In the genomic region with DNA sequence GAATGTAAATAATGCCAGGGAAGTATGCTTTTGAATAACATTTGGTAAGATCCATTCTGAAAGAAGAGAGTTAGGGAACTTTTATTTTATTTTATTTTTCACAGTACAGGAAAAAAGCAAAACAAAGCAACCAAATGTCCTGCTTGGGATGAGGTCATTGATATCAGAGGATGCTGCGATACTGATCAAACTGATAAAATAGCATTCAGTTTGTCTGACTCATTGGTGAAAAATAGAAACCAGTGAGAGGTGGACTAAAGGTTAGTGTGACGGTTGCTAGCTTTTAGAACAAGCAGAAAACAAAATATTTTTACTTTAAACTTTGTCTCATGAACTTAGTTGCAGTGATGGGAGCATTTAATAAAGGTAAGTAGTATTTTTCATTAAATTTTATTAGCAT, we compare ENCODE assay signal across 23 cellular contexts. TPM values are rescaled to one million over a fixed set of nuclear protein-coding genes. Genes with fewer than 3 reads are reported as not detected.
DNase-seq lines count a peak whose midpoint lies in the region; ATAC-seq and TF ChIP-seq lines count a peak whose summit lies in the region.
"Had no signal": no experiment of that assay in that cellular context is flagged by ENCODE, and none has a peak within 500 bp of the region (broad histone marks: within the 10 kb centered on the region; RNA-seq: fewer than 3 reads in every experiment).

No MANE protein-coding gene starts in this region.

- peaks cover 19% of the 10 kb centered on the region for H3K4me1 Mint-ChIP-seq in nephron progenitor cell
- H3K4me1 Mint-ChIP-seq: activated naive CD8-positive, alpha-beta T cell treated with anti-CD3 and anti-CD28 coated beads for 36 hours had no signal

- DNase-seq in HT-29 (ENCODE audit: low spot score) (peak; percentile 16), amniotic epithelial cell (ENCODE audit: low read depth) (peak; percentile 73), foreskin keratinocyte (peak in 1 of 2 donors; percentile 52), renal cortical epithelial cell (ENCODE audit: low read depth) (peak; percentile 19), DMS114 treated with DMSO at 0.1 percent for 48 hours (lab: John Stamatoyannopoulos, UW; ENCODE audit: unreplicated experiment) (no peak), nephron progenitor cell (no peak)
- DNase-seq: activated naive CD8-positive, alpha-beta T cell treated with anti-CD3 and anti-CD28 coated beads for 36 hours; AML-193; DMS79 treated with DMSO at 0.1 percent for 48 hours; kidney glomerular epithelial cell; mesendoderm; NCI-H1417; posterior cingulate gyrus; stimulated activated CD4-positive, alpha-beta T cell treated with anti-CD3 and anti-CD28 coated beads, Interleukin-2, amount 100 ng/mL, for 48 hours; stimulated activated naive CD4-positive, alpha-beta T cell treated with Interleukin-2 at 50 U/mL for 16 hours; tibial artery had no signal

- H3K27ac Mint-ChIP-seq in nephron progenitor cell: no peak overlapping the region
- H3K27ac Mint-ChIP-seq: activated naive CD8-positive, alpha-beta T cell treated with anti-CD3 and anti-CD28 coated beads for 36 hours; activated T-helper 1 cell treated with anti-CD3 and anti-CD28 coated beads, Interleukin-12 subunit alpha, Interleukin-12 subunit beta, Interleukin-2, Interleukin-4 antibody, amounts not matched to agents 30 ng/mL and 10 ng/mL and 1 ng/mL, durations not matched to agents 14 hours and 24 hours and 36 hours; brain; natural killer cell treated with Interleukin-12 subunit alpha and Interleukin-12 subunit beta and Interleukin-15 and Interleukin-18, amount 100 ng/mL, for 72 hours had no signal

- no peaks in the 10 kb centered on the region for H3K9me3 Mint-ChIP-seq in nephron progenitor cell
- H3K9me3 Mint-ChIP-seq: activated naive CD8-positive, alpha-beta T cell treated with anti-CD3 and anti-CD28 coated beads for 36 hours; activated T-helper 1 cell treated with anti-CD3 and anti-CD28 coated beads, Interleukin-12 subunit alpha, Interleukin-12 subunit beta, Interleukin-2, Interleukin-4 antibody, amounts not matched to agents 30 ng/mL and 10 ng/mL and 1 ng/mL, durations not matched to agents 14 hours and 24 hours and 36 hours; natural killer cell treated with Interleukin-12 subunit alpha and Interleukin-12 subunit beta and Interleukin-15 and Interleukin-18, amount 100 ng/mL, for 72 hours had no signal

- no peak for TF ChIP-seq CTCF in foreskin keratinocyte (conservative IDR thresholded peaks at IDR 0.05)
- no peak for TF ChIP-seq CTCF in nephron progenitor cell (IDR thresholded peaks at IDR 0.05)

- H3K36me3 Mint-ChIP-seq in nephron progenitor cell (ENCODE audit: low read depth): no peaks in the 10 kb centered on the region
- H3K36me3 Mint-ChIP-seq: activated naive CD8-positive, alpha-beta T cell treated with anti-CD3 and anti-CD28 coated beads for 36 hours; brain; natural killer cell treated with Interleukin-12 subunit alpha and Interleukin-12 subunit beta and Interleukin-15 and Interleukin-18, amount 100 ng/mL, for 72 hours had no signal

- ATAC-seq in foreskin keratinocyte: peak; percentile 63
- no peak for ATAC-seq in GM19467 (IDR thresholded peaks at IDR 0.05; ENCODE audit: unreplicated experiment)
- ATAC-seq: natural killer cell treated with Interleukin-12 subunit alpha and Interleukin-12 subunit beta and Interleukin-15 and Interleukin-18, amount 100 ng/mL, for 72 hours; Right ventricle myocardium inferior had no signal

- H3K27me3 ChIP-seq in foreskin keratinocyte: peaks cover 11% of the 10 kb centered on the region
- H3K27me3 ChIP-seq: tibial artery had no signal

- peaks cover 10% of the 10 kb centered on the region for H3K4me1 ChIP-seq in foreskin keratinocyte

- no peak overlapping the region for H3K4me3 Mint-ChIP-seq in nephron progenitor cell
- H3K4me3 Mint-ChIP-seq: activated naive CD8-positive, alpha-beta T cell treated with anti-CD3 and anti-CD28 coated beads for 36 hours; activated T-helper 1 cell treated with anti-CD3 and anti-CD28 coated beads, Interleukin-12 subunit alpha, Interleukin-12 subunit beta, Interleukin-2, Interleukin-4 antibody, amounts not matched to agents 30 ng/mL and 10 ng/mL and 1 ng/mL, durations not matched to agents 14 hours and 24 hours and 36 hours; brain; natural killer cell treated with Interleukin-12 subunit alpha and Interleukin-12 subunit beta and Interleukin-15 and Interleukin-18, amount 100 ng/mL, for 72 hours had no signal

- H3K27me3 Mint-ChIP-seq in nephron progenitor cell (ENCODE audit: low read depth, poor library complexity): peaks cover 5% of the 10 kb centered on the region

- H3K27ac ChIP-seq in foreskin keratinocyte: peak overlapping the region; percentile 2
- H3K27ac ChIP-seq: coronary artery, skin epidermis had no signal

RNA-seq across cellular contexts. Expression of a gene that starts 37.2 kb away (rescaled TPM):
- not detected in 2 replicates for total RNA-seq in HT-29 (2014; rRNA removed; shearing (Covaris generic))
- total RNA-seq in foreskin keratinocyte: 0.20 and 0.60 TPM in 2 replicates
- polyA plus RNA-seq in foreskin keratinocyte: 0.16 and 0.39 TPM in 2 replicates
- 1.4 and 3.1 TPM in 2 replicates for total RNA-seq in renal cortical epithelial cell
- total RNA-seq: activated naive CD8-positive, alpha-beta T cell treated with anti-CD3 and anti-CD28 coated beads for 36 hours; activated T-helper 1 cell treated with anti-CD3 and anti-CD28 coated beads, Interleukin-12 subunit alpha, Interleukin-12 subunit beta, Interleukin-2, Interleukin-4 antibody, amounts not matched to agents 30 ng/mL and 10 ng/mL and 1 ng/mL, durations not matched to agents 14 hours and 24 hours and 36 hours; natural killer cell treated with Interleukin-12 subunit alpha and Interleukin-12 subunit beta and Interleukin-15 and Interleukin-18, amount 100 ng/mL, for 72 hours had no signal

Comparison
In these comparisons a context has a peak if more than half of its experiments do, and no peak if none do; other contexts are left out.
1. DNase-seq: peak in HT-29 (single experiment), amniotic epithelial cell (single experiment) and renal cortical epithelial cell (single experiment); none in DMS114 treated with DMSO at 0.1 percent for 48 hours (single experiment) and nephron progenitor cell (single experiment).